Comparison of ENCODE assay signal across 16 cellular contexts in the genomic region with DNA sequence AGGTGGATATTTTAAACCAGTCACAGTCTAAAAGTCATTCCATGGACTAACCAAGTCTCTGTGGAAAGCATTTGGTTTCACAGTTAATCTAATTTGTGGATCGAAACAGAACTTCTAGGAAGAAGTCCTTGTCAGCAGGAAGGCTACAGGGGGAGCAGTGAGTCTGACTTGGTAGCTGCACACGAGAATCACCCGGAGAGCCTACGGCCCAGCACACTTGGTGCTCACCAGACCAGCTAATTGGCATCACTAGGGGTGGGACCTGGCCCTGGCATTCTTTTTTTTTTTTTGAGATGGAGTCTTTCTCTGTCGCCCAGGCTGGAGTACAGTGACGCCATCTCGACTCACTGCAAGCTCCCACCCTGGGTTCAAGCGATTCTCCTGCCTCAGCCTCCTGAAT.
"Had no signal": no experiment of that assay in that cellular context is flagged by ENCODE, and none has a peak within 500 bp of the region (broad histone marks: within the 10 kb centered on the region; RNA-seq: fewer than 3 reads in every experiment).

No MANE protein-coding gene starts in this region.

- H3K9me3 ChIP-seq: breast epithelium, mucosa of descending colon, ovary, sigmoid colon had no signal

- H3K27ac ChIP-seq: breast epithelium, coronary artery, ovary, sigmoid colon, VCaP had no signal

- H3K9me3 Mint-ChIP-seq: activated naive CD4-positive, alpha-beta T cell treated with anti-CD3 and anti-CD28 coated beads, Interleukin-2, amount 50 U/mL, for 24 hours; activated T-cell treated with anti-CD3 and anti-CD28 coated beads, Interleukin-2, amount 50 U/mL, for 72 hours; stimulated activated effector memory CD8-positive, alpha-beta T cell treated with anti-CD3 and anti-CD28 coated beads, Interleukin-12 subunit alpha, Interleukin-12 subunit beta, amount 100 ng/mL, for 72 hours had no signal

- H3K27me3 ChIP-seq: breast epithelium, ovary, sigmoid colon had no signal

- DNase-seq: activated CD4-positive, alpha-beta T cell treated with anti-CD3 and anti-CD28 coated beads, Interleukin-2, amount 50 U/mL, for 4 hours; activated effector memory CD4-positive, alpha-beta T cell treated with anti-CD3 and anti-CD28 coated beads, Interleukin-2, amount 50 U/mL, for 16 hours; activated T-cell treated with anti-CD3 and anti-CD28 coated beads, Interleukin-2, amount 50 U/mL, for 72 hours; mesenchymal stem cell; mucosa of descending colon; naive thymus-derived CD4-positive, alpha-beta T cell; ovary; sigmoid colon; stimulated activated CD4-positive, alpha-beta T cell treated with anti-CD3 and anti-CD28 coated beads, Interleukin-4, amount 100 ng/mL, for 24 hours; T-helper 17 cell had no signal

- H3K4me3 Mint-ChIP-seq: activated naive CD4-positive, alpha-beta T cell treated with anti-CD3 and anti-CD28 coated beads, Interleukin-2, amount 50 U/mL, for 24 hours; activated T-cell treated with anti-CD3 and anti-CD28 coated beads, Interleukin-2, amount 50 U/mL, for 72 hours; naive thymus-derived CD4-positive, alpha-beta T cell; stimulated activated effector memory CD8-positive, alpha-beta T cell treated with anti-CD3 and anti-CD28 coated beads, Interleukin-12 subunit alpha, Interleukin-12 subunit beta, amount 100 ng/mL, for 72 hours; T-helper 17 cell had no signal

- H3K4me1 ChIP-seq: breast epithelium had no signal

- H3K36me3 ChIP-seq: breast epithelium, ovary had no signal

- H3K36me3 Mint-ChIP-seq: activated naive CD4-positive, alpha-beta T cell treated with anti-CD3 and anti-CD28 coated beads, Interleukin-2, amount 50 U/mL, for 24 hours had no signal

- H3K4me3 ChIP-seq: breast epithelium, coronary artery, mucosa of descending colon, ovary, sigmoid colon had no signal

- H3K4me1 Mint-ChIP-seq: activated naive CD4-positive, alpha-beta T cell treated with anti-CD3 and anti-CD28 coated beads, Interleukin-2, amount 50 U/mL, for 24 hours had no signal

- ATAC-seq: activated T-cell treated with anti-CD3 and anti-CD28 coated beads, Interleukin-2, amount 50 U/mL, for 72 hours; esophagus mucosa; mucosa of descending colon; naive thymus-derived CD4-positive, alpha-beta T cell; stimulated activated effector memory CD8-positive, alpha-beta T cell treated with anti-CD3 and anti-CD28 coated beads, Interleukin-12 subunit alpha, Interleukin-12 subunit beta, amount 100 ng/mL, for 72 hours; T-helper 17 cell had no signal

- H3K27ac Mint-ChIP-seq: activated naive CD4-positive, alpha-beta T cell treated with anti-CD3 and anti-CD28 coated beads, Interleukin-2, amount 50 U/mL, for 24 hours; activated T-cell treated with anti-CD3 and anti-CD28 coated beads, Interleukin-2, amount 50 U/mL, for 72 hours; naive thymus-derived CD4-positive, alpha-beta T cell; stimulated activated effector memory CD8-positive, alpha-beta T cell treated with anti-CD3 and anti-CD28 coated beads, Interleukin-12 subunit alpha, Interleukin-12 subunit beta, amount 100 ng/mL, for 72 hours; T-helper 17 cell had no signal
